34 cellular contexts compared by ENCODE assay signal in genomic region chr19:540867-541637, GRCh38. TPM values are rescaled to one million over a fixed set of nuclear protein-coding genes. Genes with fewer than 3 reads are reported as not detected.
"Had no signal": no experiment of that assay in that cellular context is flagged by ENCODE, and none has a peak within 500 bp of the region (broad histone marks: within the 10 kb centered on the region; RNA-seq: fewer than 3 reads in every experiment).

No MANE protein-coding gene starts in this region.

- DNase-seq: activated CD4-positive, alpha-beta memory T cell treated with anti-CD3 and anti-CD28 coated beads for 36 hours; activated CD4-positive, alpha-beta T cell treated with anti-CD3 and anti-CD28 coated beads for 36 hours; activated CD4-positive, alpha-beta T cell treated with anti-CD3 and anti-CD28 coated beads, Interleukin-2, amount 10 ng/mL, durations not matched to agents 24 days and 14 days; activated CD4-positive, CD25-positive, alpha-beta regulatory T cell; activated CD4-positive, CD25-positive, alpha-beta regulatory T cell treated with anti-CD3 and anti-CD28 coated beads, Interleukin-2, amount 50 U/mL, for 72 hours; activated CD8-positive, alpha-beta memory T cell treated with anti-CD3 and anti-CD28 coated beads, Interleukin-2, amount 10 ng/mL, durations not matched to agents 7 days and 5 days; activated CD8-positive, alpha-beta memory T cell treated with anti-CD3 and anti-CD28 coated beads, Interleukin-2, amount 50 U/mL, for 4 hours; activated CD8-positive, alpha-beta T cell treated with anti-CD3 and anti-CD28 coated beads, Interleukin-2, amount 10 ng/mL, durations not matched to agents 7 days and 5 days; activated effector memory CD4-positive, alpha-beta T cell treated with anti-CD3 and anti-CD28 coated beads, Interleukin-2, amount 50 U/mL, for 16 hours; activated naive CD4-positive, alpha-beta T cell treated with anti-CD3 and anti-CD28 coated beads for 36 hours; activated naive CD8-positive, alpha-beta T cell treated with anti-CD3 and anti-CD28 coated beads for 36 hours; activated naive CD8-positive, alpha-beta T cell treated with anti-CD3 and anti-CD28 coated beads, Interleukin-2, amount 50 U/mL, for 24 hours; activated T-cell treated with anti-CD3 and anti-CD28 coated beads, Interleukin-2, amount 50 U/mL, for 1 hour; activated T-cell treated with anti-CD3 and anti-CD28 coated beads, Interleukin-2, amount 50 U/mL, for 48 hours; adrenal gland; amygdala; aorta; body of pancreas; cortex of kidney; dermis blood vessel endothelial cell; effector CD4-positive, alpha-beta T cell; effector memory CD8-positive, alpha-beta T cell; erythroblast; foreskin keratinocyte; gastrocnemius medialis; glutamatergic neuron; T-helper 1 cell; T-helper 17 cell had no signal

- H3K4me3 Mint-ChIP-seq: activated CD4-positive, alpha-beta memory T cell treated with anti-CD3 and anti-CD28 coated beads for 36 hours; activated CD4-positive, alpha-beta T cell treated with anti-CD3 and anti-CD28 coated beads for 36 hours; activated CD4-positive, alpha-beta T cell treated with anti-CD3 and anti-CD28 coated beads, Interleukin-2, amount 10 ng/mL, durations not matched to agents 24 days and 14 days; activated CD8-positive, alpha-beta memory T cell treated with anti-CD3 and anti-CD28 coated beads, Interleukin-2, amount 10 ng/mL, durations not matched to agents 7 days and 5 days; activated CD8-positive, alpha-beta T cell treated with anti-CD3 and anti-CD28 coated beads, Interleukin-2, amount 10 ng/mL, durations not matched to agents 7 days and 5 days; activated naive CD4-positive, alpha-beta T cell treated with anti-CD3 and anti-CD28 coated beads for 36 hours; activated naive CD4-positive, alpha-beta T cell treated with anti-CD3 and anti-CD28 coated beads, Interleukin-2, amount 50 U/mL, for 24 hours; activated naive CD8-positive, alpha-beta T cell treated with anti-CD3 and anti-CD28 coated beads for 36 hours; activated naive CD8-positive, alpha-beta T cell treated with anti-CD3 and anti-CD28 coated beads, Interleukin-2, amount 50 U/mL, for 24 hours; activated T-helper 1 cell treated with anti-CD3 and anti-CD28 coated beads, Interleukin-12 subunit alpha, Interleukin-12 subunit beta, Interleukin-2, Interleukin-4 antibody, amounts not matched to agents 30 ng/mL and 10 ng/mL and 1 ng/mL, durations not matched to agents 14 hours and 24 hours and 36 hours; effector memory CD8-positive, alpha-beta T cell; T-helper 17 cell had no signal

- FAIRE-seq: colon had no signal

- H3K36me3 Mint-ChIP-seq: activated naive CD8-positive, alpha-beta T cell treated with anti-CD3 and anti-CD28 coated beads for 36 hours had no signal

- H3K9me3 Mint-ChIP-seq: activated CD4-positive, alpha-beta memory T cell treated with anti-CD3 and anti-CD28 coated beads for 36 hours; activated CD4-positive, alpha-beta T cell treated with anti-CD3 and anti-CD28 coated beads, Interleukin-2, amount 10 ng/mL, durations not matched to agents 24 days and 14 days; activated naive CD4-positive, alpha-beta T cell treated with anti-CD3 and anti-CD28 coated beads for 36 hours; activated naive CD4-positive, alpha-beta T cell treated with anti-CD3 and anti-CD28 coated beads, Interleukin-2, amount 50 U/mL, for 24 hours; activated naive CD8-positive, alpha-beta T cell treated with anti-CD3 and anti-CD28 coated beads for 36 hours; activated naive CD8-positive, alpha-beta T cell treated with anti-CD3 and anti-CD28 coated beads, Interleukin-2, amount 50 U/mL, for 24 hours; activated T-helper 1 cell treated with anti-CD3 and anti-CD28 coated beads, Interleukin-12 subunit alpha, Interleukin-12 subunit beta, Interleukin-2, Interleukin-4 antibody, amounts not matched to agents 30 ng/mL and 10 ng/mL and 1 ng/mL, durations not matched to agents 14 hours and 24 hours and 36 hours; activated T-helper 2 cell treated with anti-CD3 and anti-CD28 coated beads, Interferon-gamma antibody, Interleukin-2, Interleukin-4, amounts not matched to agents 10 μg/mL and 5 μg/mL and 100 μg/mL, durations not matched to agents 14 hours and 24 hours and 36 hours; effector memory CD8-positive, alpha-beta T cell had no signal

- H3K27me3 Mint-ChIP-seq: activated CD4-positive, alpha-beta memory T cell treated with anti-CD3 and anti-CD28 coated beads for 36 hours; activated CD4-positive, alpha-beta T cell treated with anti-CD3 and anti-CD28 coated beads for 36 hours; activated CD4-positive, alpha-beta T cell treated with anti-CD3 and anti-CD28 coated beads, Interleukin-2, amount 10 ng/mL, durations not matched to agents 24 days and 14 days; activated CD8-positive, alpha-beta memory T cell treated with anti-CD3 and anti-CD28 coated beads, Interleukin-2, amount 10 ng/mL, durations not matched to agents 7 days and 5 days; activated naive CD4-positive, alpha-beta T cell treated with anti-CD3 and anti-CD28 coated beads, Interleukin-2, amount 50 U/mL, for 24 hours; activated naive CD8-positive, alpha-beta T cell treated with anti-CD3 and anti-CD28 coated beads for 36 hours; activated naive CD8-positive, alpha-beta T cell treated with anti-CD3 and anti-CD28 coated beads, Interleukin-2, amount 50 U/mL, for 24 hours; effector memory CD8-positive, alpha-beta T cell; T-helper 17 cell had no signal

- H3K4me3 ChIP-seq: adrenal gland, body of pancreas, esophagus muscularis mucosa, gastrocnemius medialis had no signal

- ATAC-seq: activated CD4-positive, alpha-beta T cell treated with anti-CD3 and anti-CD28 coated beads for 36 hours; activated CD8-positive, alpha-beta memory T cell treated with anti-CD3 and anti-CD28 coated beads, Interleukin-2, amount 10 ng/mL, durations not matched to agents 7 days and 5 days; activated CD8-positive, alpha-beta T cell treated with anti-CD3 and anti-CD28 coated beads, Interleukin-2, amount 10 ng/mL, durations not matched to agents 7 days and 5 days; activated naive CD8-positive, alpha-beta T cell treated with anti-CD3 and anti-CD28 coated beads, Interleukin-2, amount 50 U/mL, for 24 hours; body of pancreas; effector memory CD8-positive, alpha-beta T cell; foreskin keratinocyte; gastrocnemius medialis; T-helper 17 cell had no signal

- H3K9me3 ChIP-seq: adrenal gland, body of pancreas, esophagus muscularis mucosa, gastrocnemius medialis had no signal

- H3K4me1 ChIP-seq: adrenal gland, body of pancreas, foreskin keratinocyte, gastrocnemius medialis had no signal

- H3K27ac ChIP-seq: adrenal gland, body of pancreas, esophagus muscularis mucosa, foreskin keratinocyte, gastrocnemius medialis had no signal

- H3K27ac Mint-ChIP-seq: activated CD4-positive, alpha-beta memory T cell treated with anti-CD3 and anti-CD28 coated beads for 36 hours; activated CD4-positive, alpha-beta T cell treated with anti-CD3 and anti-CD28 coated beads for 36 hours; activated CD4-positive, alpha-beta T cell treated with anti-CD3 and anti-CD28 coated beads, Interleukin-2, amount 10 ng/mL, durations not matched to agents 24 days and 14 days; activated CD8-positive, alpha-beta memory T cell treated with anti-CD3 and anti-CD28 coated beads, Interleukin-2, amount 10 ng/mL, durations not matched to agents 7 days and 5 days; activated CD8-positive, alpha-beta T cell treated with anti-CD3 and anti-CD28 coated beads, Interleukin-2, amount 10 ng/mL, durations not matched to agents 7 days and 5 days; activated naive CD4-positive, alpha-beta T cell treated with anti-CD3 and anti-CD28 coated beads for 36 hours; activated naive CD4-positive, alpha-beta T cell treated with anti-CD3 and anti-CD28 coated beads, Interleukin-2, amount 50 U/mL, for 24 hours; activated naive CD8-positive, alpha-beta T cell treated with anti-CD3 and anti-CD28 coated beads for 36 hours; activated naive CD8-positive, alpha-beta T cell treated with anti-CD3 and anti-CD28 coated beads, Interleukin-2, amount 50 U/mL, for 24 hours; activated T-helper 1 cell treated with anti-CD3 and anti-CD28 coated beads, Interleukin-12 subunit alpha, Interleukin-12 subunit beta, Interleukin-2, Interleukin-4 antibody, amounts not matched to agents 30 ng/mL and 10 ng/mL and 1 ng/mL, durations not matched to agents 14 hours and 24 hours and 36 hours; activated T-helper 2 cell treated with anti-CD3 and anti-CD28 coated beads, Interferon-gamma antibody, Interleukin-2, Interleukin-4, amounts not matched to agents 10 μg/mL and 5 μg/mL and 100 μg/mL, durations not matched to agents 14 hours and 24 hours and 36 hours; effector memory CD8-positive, alpha-beta T cell; T-helper 17 cell had no signal

- H3K27me3 ChIP-seq: adrenal gland, body of pancreas, esophagus muscularis mucosa, foreskin keratinocyte, gastrocnemius medialis had no signal

RNA-seq across cellular contexts. Expression of gene GZMM, which starts 2.8 kb away (rescaled TPM):
- total RNA-seq: chondrocyte, dermis blood vessel endothelial cell, foreskin keratinocyte had no signal
